ENCODE assay signal across 13 cellular contexts in genomic region chr11:87331273-87331672, GRCh38.
"Had no signal": no experiment of that assay in that cellular context is flagged by ENCODE, and none has a peak within 500 bp of the region (broad histone marks: within the 10 kb centered on the region; RNA-seq: fewer than 3 reads in every experiment).

No MANE protein-coding gene starts in this region.

- H3K4me3 ChIP-seq: cardiac muscle cell, SK-N-MC, spleen, thoracic aorta, upper lobe of right lung had no signal

- H3K27ac Mint-ChIP-seq: stimulated activated naive CD8-positive, alpha-beta T cell treated with anti-CD3 and anti-CD28 coated beads, Interleukin-15, amount 100 ng/mL, for 72 hours had no signal

- DNase-seq: activated naive CD4-positive, alpha-beta T cell treated with Interleukin-2 at 50 U/mL for 16 hours; activated T-cell treated with anti-CD3 and anti-CD28 coated beads for 4 hours; head of caudate nucleus; left colon; spleen; stimulated activated naive CD8-positive, alpha-beta T cell treated with anti-CD3 and anti-CD28 coated beads, Interleukin-15, amount 100 ng/mL, for 72 hours; upper lobe of right lung had no signal

- H3K9me3 ChIP-seq: neutrophil, thoracic aorta, upper lobe of right lung had no signal

- H3K4me1 Mint-ChIP-seq: stimulated activated naive CD8-positive, alpha-beta T cell treated with anti-CD3 and anti-CD28 coated beads, Interleukin-15, amount 100 ng/mL, for 72 hours had no signal

- H3K4me1 ChIP-seq: parathyroid adenoma, spleen had no signal

- H3K36me3 ChIP-seq: cardiac muscle cell, neutrophil, thoracic aorta, upper lobe of right lung had no signal

- ATAC-seq: activated CD4-positive, CD25-positive, alpha-beta regulatory T cell treated with anti-CD3 and anti-CD28 coated beads, Interleukin-2, amount 50 U/mL, for 24 hours; left colon; stimulated activated naive CD8-positive, alpha-beta T cell treated with anti-CD3 and anti-CD28 coated beads, Interleukin-15, amount 100 ng/mL, for 72 hours; upper lobe of right lung had no signal

- H3K27me3 ChIP-seq: cardiac muscle cell, neutrophil, spleen, upper lobe of right lung had no signal

- H3K4me3 Mint-ChIP-seq: stimulated activated naive CD8-positive, alpha-beta T cell treated with anti-CD3 and anti-CD28 coated beads, Interleukin-15, amount 100 ng/mL, for 72 hours had no signal

- H3K27ac ChIP-seq: cardiac muscle cell, neutrophil, parathyroid adenoma, SK-N-MC, spleen, thoracic aorta, upper lobe of right lung had no signal

- H3K27me3 Mint-ChIP-seq: stimulated activated naive CD8-positive, alpha-beta T cell treated with anti-CD3 and anti-CD28 coated beads, Interleukin-15, amount 100 ng/mL, for 72 hours had no signal
